1 cellular context compared by ENCODE assay signal in genomic region chr10:7410800-7411670, GRCh38.
TF ChIP-seq lines count a peak whose summit lies in the region.

Gene SFMBT2, minus strand, starts transcription at chr10:7411034. Its CDS starts 29,136 bp downstream, at chr10:7381898.

TF ChIP-seq in A549, 52 proteins besides CTCF, POLR2A, EP300 and RAD21 (continued from another document):
- TF ChIP-seq BCL3 (IDR thresholded peaks at IDR 0.05) (no peak), PBX3 (IDR thresholded peaks at IDR 0.05) (no peak), PHF8 (IDR thresholded peaks at IDR 0.05; ENCODE audit: borderline replicate concordance, low read depth) (no peak), SREBF2 (IDR thresholded peaks at IDR 0.05) (no peak), SMC3 (IDR thresholded peaks at IDR 0.05) (no peak; the same call in 2 of the 3 replicates), RCOR1 (IDR thresholded peaks at IDR 0.05; ENCODE audit: low read depth, low read length) (no peak)
- TF ChIP-seq, protein P1, sequence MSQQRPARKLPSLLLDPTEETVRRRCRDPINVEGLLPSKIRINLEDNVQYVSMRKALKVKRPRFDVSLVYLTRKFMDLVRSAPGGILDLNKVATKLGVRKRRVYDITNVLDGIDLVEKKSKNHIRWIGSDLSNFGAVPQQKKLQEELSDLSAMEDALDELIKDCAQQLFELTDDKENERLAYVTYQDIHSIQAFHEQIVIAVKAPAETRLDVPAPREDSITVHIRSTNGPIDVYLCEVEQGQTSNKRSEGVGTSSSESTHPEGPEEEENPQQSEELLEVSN (IDR thresholded peaks at IDR 0.05; ENCODE audit: borderline replicate concordance, low read depth), result peak; percentile 47; the same call in 1 of the 2 replicates
